ENCODE assay signal across 15 cellular contexts in the genomic region with DNA sequence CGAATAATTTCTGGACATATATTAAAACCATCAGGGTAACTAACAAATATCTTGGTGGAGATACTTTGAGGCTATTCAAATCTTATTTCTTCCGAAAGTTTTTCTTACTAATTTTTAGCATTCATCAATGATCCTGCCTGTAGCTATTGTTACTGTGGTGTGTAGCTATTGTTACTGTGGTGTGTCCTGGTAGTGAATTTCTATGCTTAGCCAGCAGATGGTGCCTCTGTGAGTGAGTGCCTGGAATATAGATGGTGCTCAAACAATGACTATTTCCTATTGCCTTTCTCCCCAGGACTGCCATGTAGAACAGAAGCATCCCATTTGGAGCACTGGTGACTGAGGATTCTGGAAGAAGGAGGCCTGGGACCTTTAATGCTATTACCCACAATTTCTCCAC.
DNase-seq lines count a peak whose midpoint lies in the region; ATAC-seq and TF ChIP-seq lines count a peak whose summit lies in the region.
"Had no signal": no experiment of that assay in that cellular context is flagged by ENCODE, and none has a peak within 500 bp of the region (broad histone marks: within the 10 kb centered on the region; RNA-seq: fewer than 3 reads in every experiment).

No MANE protein-coding gene starts in this region.

- CTCF ChIA-PET in MCF 10A (lab: Yijun Ruan, JAX): interaction anchor here (0.9 to 1.0 kb wide), 2 partner anchors 23 kb away, joined by 3 to 6 read pairs; no protein-coding TSS in a partner anchor
- CTCF ChIA-PET in mammary epithelial cell (lab: Charles Lee; ENCODE audit: low non-redundant PET): interaction anchor here (0.8 to 1.0 kb wide), 2 partner anchors 34 to 330 kb away, joined by 3 to 4 read pairs; no protein-coding TSS in a partner anchor
- CTCF ChIA-PET in activated CD8-positive, alpha-beta memory T cell treated with anti-CD3 and anti-CD28 coated beads, Interleukin-2, amount 10 ng/mL, durations not matched to agents 7 days and 5 days (lab: Charles Lee): no interaction called here

- H3K27me3 Mint-ChIP-seq in MCF 10A (ENCODE audit: insufficient read depth, unreplicated experiment): peaks cover 5% of the 10 kb centered on the region
- H3K27me3 Mint-ChIP-seq in activated CD8-positive, alpha-beta memory T cell treated with anti-CD3 and anti-CD28 coated beads, Interleukin-2, amount 10 ng/mL, durations not matched to agents 7 days and 5 days: peaks cover 10% of the 10 kb centered on the region

- no peak overlapping the region for H2AFZ ChIP-seq in mammary epithelial cell (ENCODE audit: low read depth, low read length)

- no peaks in the 10 kb centered on the region for H4K20me1 ChIP-seq in mammary epithelial cell (ENCODE audit: insufficient read depth, low read length)

- no peaks in the 10 kb centered on the region for H3K4me1 ChIP-seq in breast epithelium
- no peaks in the 10 kb centered on the region for H3K4me1 ChIP-seq in mammary epithelial cell (ENCODE audit: insufficient read depth, low read length)

- intact Hi-C loops in MCF 10A (cut with micrococcal nuclease): no loop called here
- intact Hi-C loops in breast epithelium (cut with DNase I; ENCODE audit: low total_unique reads): no loop called here
- intact Hi-C loops in mammary epithelial cell (cut with micrococcal nuclease): no loop called here

- H3K27ac ChIP-seq in breast epithelium (no peak overlapping the region), mammary epithelial cell (ENCODE audit: insufficient read depth, low read depth, low read length) (no peak overlapping the region)
- H3K27ac ChIP-seq: epithelial cell of prostate had no signal

- H3K4me3 ChIP-seq in breast epithelium: no peak overlapping the region
- no peak overlapping the region for H3K4me3 ChIP-seq in LNCaP clone FGC (ENCODE audit: low read depth, low read length)
- H3K4me3 ChIP-seq in mammary epithelial cell (replicated peaks in 1 of 3; ENCODE audit: insufficient read depth in 1 of 3, low read depth in 2 of 3, low read length in 3 of 3): no peak overlapping the region

- no peak overlapping the region for H3K9ac ChIP-seq in mammary epithelial cell (ENCODE audit: insufficient read depth, low read length)

- no peaks in the 10 kb centered on the region for H3K36me3 Mint-ChIP-seq in MCF 10A (ENCODE audit: insufficient read depth, unreplicated experiment)
- no peaks in the 10 kb centered on the region for H3K36me3 Mint-ChIP-seq in activated CD8-positive, alpha-beta memory T cell treated with anti-CD3 and anti-CD28 coated beads, Interleukin-2, amount 10 ng/mL, durations not matched to agents 7 days and 5 days

- POLR2A ChIA-PET in MCF 10A (lab: Yijun Ruan, JAX): no interaction called here

- TF ChIP-seq CTCF in MCF 10A (IDR thresholded peaks at IDR 0.05; ENCODE audit: unreplicated experiment): no peak
- no peak for TF ChIP-seq CTCF in breast epithelium (IDR thresholded peaks at IDR 0.05)
- 0 out of 2 replicates have a peak, but pooled peaks have one; percentile 11 for TF ChIP-seq CTCF in LNCaP clone FGC (IDR thresholded peaks at IDR 0.05; ENCODE audit: control insufficient read depth, extremely low read depth, insufficient read depth)
- TF ChIP-seq CTCF in mammary epithelial cell (conservative IDR thresholded peaks at IDR 0.05 in 1 of 2, IDR thresholded peaks at IDR 0.05 in 1 of 2; ENCODE audit: extremely low read depth in 1 of 2, insufficient read depth in 1 of 2, low read depth in 1 of 2, low read length in 2 of 2): peak; percentile 17 to 33

- ATAC-seq in activated CD8-positive, alpha-beta memory T cell treated with anti-CD3 and anti-CD28 coated beads, Interleukin-2, amount 10 ng/mL, durations not matched to agents 7 days and 5 days: no peak
- ATAC-seq in GM21576 (IDR thresholded peaks at IDR 0.05; ENCODE audit: unreplicated experiment): no peak
- ATAC-seq: activated CD4-positive, CD25-positive, alpha-beta regulatory T cell treated with anti-CD3 and anti-CD28 coated beads, Interleukin-2, amount 50 U/mL, for 24 hours had no signal

- in situ Hi-C loops in mammary epithelial cell (cut with MboI; ENCODE audit: low sequenced_read_pairs in 2 of 2): no loop called here

- 79% methylated on average over 2 of the region's 2 CpGs for WGBS in mammary epithelial cell (ENCODE audit: low coverage, missing lambda C conversion rate)

- peaks cover 0 to 6% of the 10 kb centered on the region in 2 donors for H3K9me3 ChIP-seq in breast epithelium
- no peaks in the 10 kb centered on the region for H3K9me3 ChIP-seq in mammary epithelial cell (replicated peaks; ENCODE audit: insufficient read depth, low read length)

- BruUV-seq in MCF 10A (replicated peaks; lab: Mats Ljungman, UMichigan) (no TSS peak), mammary epithelial cell (replicated peaks; lab: Mats Ljungman, UMichigan) (no TSS peak)

- no peak overlapping the region for H3K4me2 ChIP-seq in mammary epithelial cell (ENCODE audit: insufficient read depth, low read depth, low read length)

- no peak overlapping the region for H3K27ac Mint-ChIP-seq in MCF 10A (ENCODE audit: low read depth, unreplicated experiment)
- H3K27ac Mint-ChIP-seq in activated CD8-positive, alpha-beta memory T cell treated with anti-CD3 and anti-CD28 coated beads, Interleukin-2, amount 10 ng/mL, durations not matched to agents 7 days and 5 days: no peak overlapping the region

- H3K4me3 Mint-ChIP-seq in MCF 10A (ENCODE audit: unreplicated experiment): no peak overlapping the region
- no peak overlapping the region for H3K4me3 Mint-ChIP-seq in activated CD8-positive, alpha-beta memory T cell treated with anti-CD3 and anti-CD28 coated beads, Interleukin-2, amount 10 ng/mL, durations not matched to agents 7 days and 5 days

- dilution Hi-C loops in mammary epithelial cell (cut with HindIII; ENCODE audit: low sequenced_read_pairs): no loop called here

- H3K27me3 ChIP-seq in breast epithelium: peaks cover 0 to 5% of the 10 kb centered on the region in 2 donors
- no peaks in the 10 kb centered on the region for H3K27me3 ChIP-seq in mammary epithelial cell (ENCODE audit: insufficient read depth, low read length)

- TF ChIP-seq POLR2A in breast epithelium (IDR thresholded peaks at IDR 0.05): no peak

- H3K9me3 Mint-ChIP-seq in MCF 10A (ENCODE audit: unreplicated experiment): peaks cover 16% of the 10 kb centered on the region
- no peaks in the 10 kb centered on the region for H3K9me3 Mint-ChIP-seq in activated CD8-positive, alpha-beta memory T cell treated with anti-CD3 and anti-CD28 coated beads, Interleukin-2, amount 10 ng/mL, durations not matched to agents 7 days and 5 days (ENCODE audit: low read depth)

- no peaks in the 10 kb centered on the region for H3K4me1 Mint-ChIP-seq in MCF 10A (ENCODE audit: insufficient read depth, unreplicated experiment)
- no peaks in the 10 kb centered on the region for H3K4me1 Mint-ChIP-seq in activated CD8-positive, alpha-beta memory T cell treated with anti-CD3 and anti-CD28 coated beads, Interleukin-2, amount 10 ng/mL, durations not matched to agents 7 days and 5 days

- no peaks in the 10 kb centered on the region for H3K36me3 ChIP-seq in breast epithelium
- H3K36me3 ChIP-seq in mammary epithelial cell (ENCODE audit: insufficient read depth, low read length): no peaks in the 10 kb centered on the region

- DNase-seq in MCF 10A (ENCODE audit: unreplicated experiment) (peak; percentile 9), breast epithelium (ENCODE audit: low spot score in 2 of 2) (no peak), LNCaP clone FGC (ENCODE audit: low read depth) (no peak), mammary epithelial cell (peak; percentile 5), cerebellar cortex (ENCODE audit: low spot score) (no peak)
- DNase-seq in stimulated activated CD4-positive, alpha-beta T cell treated with anti-CD3 and anti-CD28 coated beads, Interleukin-1b, Interleukin-23, amount 100 ng/mL, for 48 hours: no peak
- no peak for DNase-seq in activated CD8-positive, alpha-beta memory T cell treated with anti-CD3 and anti-CD28 coated beads, Interleukin-2, amount 10 ng/mL, durations not matched to agents 7 days and 5 days
- DNase-seq: AML-193, hippocampal formation, IMR-90, NCI-H2227 treated with DMSO at 0.1 percent for 48 hours, SIG-M5 had no signal

- H3K79me2 ChIP-seq in mammary epithelial cell (ENCODE audit: insufficient read depth, low read length): no peaks in the 10 kb centered on the region

Comparison
In these comparisons a context has a peak if more than half of its experiments do, and no peak if none do; other contexts are left out.
1. DNase-seq: peak in MCF 10A (single experiment) and mammary epithelial cell (single experiment); none in breast epithelium (0 of 2), LNCaP clone FGC (single experiment), stimulated activated CD4-positive, alpha-beta T cell treated with anti-CD3 and anti-CD28 coated beads, Interleukin-1b, Interleukin-23, amount 100 ng/mL, for 48 hours (single experiment), activated CD8-positive, alpha-beta memory T cell treated with anti-CD3 and anti-CD28 coated beads, Interleukin-2, amount 10 ng/mL, durations not matched to agents 7 days and 5 days (single experiment) and cerebellar cortex (single experiment).
2. CTCF ChIP-seq: peak in LNCaP clone FGC (single experiment) and mammary epithelial cell (2 of 2); none in MCF 10A (single experiment) and breast epithelium (0 of 3).